In the genomic region with DNA sequence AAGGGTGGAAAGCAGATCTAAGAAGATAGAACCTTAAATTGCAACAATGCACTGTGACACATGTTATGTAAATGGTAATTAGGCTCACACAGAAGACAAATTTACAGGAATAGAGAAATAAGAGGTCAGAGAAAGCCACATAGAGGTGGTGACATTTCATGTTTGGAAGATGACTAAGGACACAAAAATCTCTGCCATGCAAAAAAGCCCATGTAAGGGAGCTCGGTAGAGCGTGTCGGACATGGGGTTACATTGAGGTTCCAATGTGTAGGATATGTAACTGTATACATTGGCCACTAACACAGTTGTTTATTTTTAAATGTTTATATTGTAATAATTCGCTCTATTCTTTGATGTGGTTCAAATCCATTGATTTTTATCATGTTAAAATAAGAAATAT, we compare ENCODE assay signal across 24 cellular contexts. TPM values are rescaled to one million over a fixed set of nuclear protein-coding genes. Genes with fewer than 3 reads are reported as not detected.
"Had no signal": no experiment of that assay in that cellular context is flagged by ENCODE, and none has a peak within 500 bp of the region (broad histone marks: within the 10 kb centered on the region; RNA-seq: fewer than 3 reads in every experiment).

No MANE protein-coding gene starts in this region.

- H3K9me3 ChIP-seq: body of pancreas, gastrocnemius medialis, heart left ventricle, neutrophil, upper lobe of right lung had no signal

- H3K27ac Mint-ChIP-seq: activated naive CD4-positive, alpha-beta T cell treated with anti-CD3 and anti-CD28 coated beads, Interleukin-2, amount 50 U/mL, for 72 hours; activated T-helper 1 cell treated with anti-CD3 and anti-CD28 coated beads, Interleukin-12 subunit alpha, Interleukin-12 subunit beta, Interleukin-2, Interleukin-4 antibody, amounts not matched to agents 30 ng/mL and 10 ng/mL and 1 ng/mL, durations not matched to agents 14 hours and 24 hours and 36 hours; natural killer cell treated with Interleukin-12 subunit alpha and Interleukin-12 subunit beta and Interleukin-15 and Interleukin-18, amount 100 ng/mL, for 72 hours; T-helper 1 cell treated with Interleukin-12 subunit alpha and Interleukin-12 subunit beta and Interleukin-4 antibody, amounts not matched to agents 30 μg/mL and 1 μg/mL, for 36 hours had no signal

- H3K4me1 ChIP-seq: body of pancreas, gastrocnemius medialis, heart left ventricle, parathyroid adenoma, upper lobe of right lung had no signal

- H3K4me3 Mint-ChIP-seq: activated T-helper 1 cell treated with anti-CD3 and anti-CD28 coated beads, Interleukin-12 subunit alpha, Interleukin-12 subunit beta, Interleukin-2, Interleukin-4 antibody, amounts not matched to agents 30 ng/mL and 10 ng/mL and 1 ng/mL, durations not matched to agents 14 hours and 24 hours and 36 hours; natural killer cell treated with Interleukin-12 subunit alpha and Interleukin-12 subunit beta and Interleukin-15 and Interleukin-18, amount 100 ng/mL, for 72 hours; T-helper 1 cell treated with Interleukin-12 subunit alpha and Interleukin-12 subunit beta and Interleukin-4 antibody, amounts not matched to agents 30 μg/mL and 1 μg/mL, for 36 hours had no signal

- H3K27me3 ChIP-seq: body of pancreas, gastrocnemius medialis, heart left ventricle, neutrophil, upper lobe of right lung had no signal

- H3K4me3 ChIP-seq: body of pancreas, gastrocnemius medialis, heart left ventricle, upper lobe of right lung had no signal

- H3K27me3 Mint-ChIP-seq: natural killer cell treated with Interleukin-12 subunit alpha and Interleukin-12 subunit beta and Interleukin-15 and Interleukin-18, amount 100 ng/mL, for 72 hours had no signal

- H3K36me3 ChIP-seq: WERI-Rb-1 had no signal

- H3K9me3 Mint-ChIP-seq: activated naive CD4-positive, alpha-beta T cell treated with anti-CD3 and anti-CD28 coated beads, Interleukin-2, amount 50 U/mL, for 72 hours; activated T-helper 1 cell treated with anti-CD3 and anti-CD28 coated beads, Interleukin-12 subunit alpha, Interleukin-12 subunit beta, Interleukin-2, Interleukin-4 antibody, amounts not matched to agents 30 ng/mL and 10 ng/mL and 1 ng/mL, durations not matched to agents 14 hours and 24 hours and 36 hours; natural killer cell treated with Interleukin-12 subunit alpha and Interleukin-12 subunit beta and Interleukin-15 and Interleukin-18, amount 100 ng/mL, for 72 hours; T-helper 1 cell treated with Interleukin-12 subunit alpha and Interleukin-12 subunit beta and Interleukin-4 antibody, amounts not matched to agents 30 μg/mL and 1 μg/mL, for 36 hours had no signal

- DNase-seq: activated CD4-positive, alpha-beta T cell treated with anti-CD3 and anti-CD28 coated beads, Interleukin-2, amount 50 U/mL, for 4 hours; activated gamma-delta T cell treated with Interleukin-2 at 50 U/mL for 16 hours; amniotic stem cell; body of pancreas; caudate nucleus; erythroblast; gastrocnemius medialis; heart left ventricle; kidney glomerular epithelial cell; left ventricle myocardium superior; retina; stimulated activated CD4-positive, alpha-beta T cell treated with anti-CD3 and anti-CD28 coated beads, Interleukin-12 subunit alpha, Interleukin-12 subunit beta, amount 100 ng/mL, for 4 hours; stimulated activated CD4-positive, alpha-beta T cell treated with anti-CD3 and anti-CD28 coated beads, Interleukin-1b, Interleukin-23, amount 100 ng/mL, for 48 hours; stimulated activated CD8-positive, alpha-beta memory T cell treated with anti-CD3 and anti-CD28 coated beads, Interleukin-4, amount 100 ng/mL, for 48 hours; stimulated activated naive CD4-positive, alpha-beta T cell; upper lobe of right lung; WERI-Rb-1 had no signal

- H3K27ac ChIP-seq: body of pancreas, gastrocnemius medialis, heart left ventricle, neutrophil, parathyroid adenoma, upper lobe of right lung, WERI-Rb-1 had no signal

- ATAC-seq: activated naive CD4-positive, alpha-beta T cell treated with anti-CD3 and anti-CD28 coated beads, Interleukin-2, amount 50 U/mL, for 72 hours; body of pancreas; gastrocnemius medialis; heart left ventricle; left ventricle myocardium superior; natural killer cell treated with Interleukin-12 subunit alpha and Interleukin-12 subunit beta and Interleukin-15 and Interleukin-18, amount 100 ng/mL, for 72 hours; upper lobe of right lung had no signal

RNA-seq across cellular contexts. Expression of a gene that starts 53.2 kb away (rescaled TPM):
- total RNA-seq: activated CD8-positive, alpha-beta memory T cell treated with anti-CD3 and anti-CD28 coated beads for 36 hours; activated naive CD4-positive, alpha-beta T cell treated with anti-CD3 and anti-CD28 coated beads, Interleukin-2, amount 50 U/mL, for 72 hours; activated T-helper 1 cell treated with anti-CD3 and anti-CD28 coated beads, Interleukin-12 subunit alpha, Interleukin-12 subunit beta, Interleukin-2, Interleukin-4 antibody, amounts not matched to agents 30 ng/mL and 10 ng/mL and 1 ng/mL, durations not matched to agents 14 hours and 24 hours and 36 hours; gastrocnemius medialis; heart left ventricle; left ventricle myocardium superior; natural killer cell treated with Interleukin-12 subunit alpha and Interleukin-12 subunit beta and Interleukin-15 and Interleukin-18, amount 100 ng/mL, for 72 hours; upper lobe of right lung had no signal
- polyA plus RNA-seq: heart left ventricle had no signal
